Comparison of ENCODE assay signal across 36 cellular contexts in genomic region chr3:133699467-133699866, GRCh38. TPM values are rescaled to one million over a fixed set of nuclear protein-coding genes. Genes with fewer than 3 reads are reported as not detected.
"Had no signal": no experiment of that assay in that cellular context is flagged by ENCODE, and none has a peak within 500 bp of the region (broad histone marks: within the 10 kb centered on the region; RNA-seq: fewer than 3 reads in every experiment).

No MANE protein-coding gene starts in this region.

- DNase-seq: activated B cell treated with CpG ODN at 0.5 μM for 24 hours; activated CD4-positive, alpha-beta memory T cell treated with anti-CD3 and anti-CD28 coated beads for 36 hours; activated CD4-positive, alpha-beta T cell treated with anti-CD3 and anti-CD28 coated beads for 4 hours; activated CD4-positive, alpha-beta T cell treated with anti-CD3 and anti-CD28 coated beads, Interleukin-2, amount 10 ng/mL, durations not matched to agents 24 days and 14 days; activated CD4-positive, alpha-beta T cell treated with anti-CD3 and anti-CD28 coated beads, Interleukin-2, amount 50 U/mL, for 1 hour; activated CD4-positive, alpha-beta T cell treated with anti-CD3 and anti-CD28 coated beads, Interleukin-2, amount 50 U/mL, for 4 hours; activated CD4-positive, CD25-positive, alpha-beta regulatory T cell treated with anti-CD3 and anti-CD28 coated beads, Interleukin-2, amount 50 U/mL, for 72 hours; activated CD8-positive, alpha-beta memory T cell treated with anti-CD3 and anti-CD28 coated beads, Interleukin-2, amount 50 U/mL, for 4 hours; activated CD8-positive, alpha-beta T cell treated with anti-CD3 and anti-CD28 coated beads for 36 hours; activated effector memory CD4-positive, alpha-beta T cell treated with anti-CD3 and anti-CD28 coated beads, Interleukin-2, amount 50 U/mL, for 16 hours; activated gamma-delta T cell treated with Interleukin-2 at 50 U/mL for 16 hours; activated naive CD4-positive, alpha-beta T cell; activated naive CD4-positive, alpha-beta T cell treated with anti-CD3 and anti-CD28 coated beads for 36 hours; activated naive CD4-positive, alpha-beta T cell treated with anti-CD3 and anti-CD28 coated beads, Interleukin-2, amount 50 U/mL, for 16 hours; activated naive CD8-positive, alpha-beta T cell treated with anti-CD3 and anti-CD28 coated beads for 36 hours; activated T-cell treated with anti-CD3 and anti-CD28 coated beads for 4 hours; activated T-cell treated with anti-CD3 and anti-CD28 coated beads, Interleukin-2, amount 50 U/mL, for 1 hour; activated T-cell treated with anti-CD3 and anti-CD28 coated beads, Interleukin-2, amount 50 U/mL, for 4 hours; activated T-cell treated with anti-CD3 and anti-CD28 coated beads, Interleukin-2, amount 50 U/mL, for 72 hours; adrenal gland; amniotic stem cell; aorta; body of pancreas; brain microvascular endothelial cell; caudate nucleus; cerebellar nuclear complex; T-cell; T-helper 17 cell had no signal

- H3K27ac Mint-ChIP-seq: activated B cell treated with CpG ODN at 0.5 μM for 24 hours; activated CD4-positive, alpha-beta memory T cell treated with anti-CD3 and anti-CD28 coated beads for 36 hours; activated CD4-positive, alpha-beta T cell treated with anti-CD3 and anti-CD28 coated beads, Interleukin-2, amount 10 ng/mL, durations not matched to agents 24 days and 14 days; activated CD8-positive, alpha-beta T cell treated with anti-CD3 and anti-CD28 coated beads for 36 hours; activated naive CD4-positive, alpha-beta T cell treated with anti-CD3 and anti-CD28 coated beads for 36 hours; activated naive CD4-positive, alpha-beta T cell treated with anti-CD3 and anti-CD28 coated beads, Interleukin-2, amount 50 U/mL, for 72 hours; activated naive CD8-positive, alpha-beta T cell treated with anti-CD3 and anti-CD28 coated beads for 36 hours; activated T-cell treated with anti-CD3 and anti-CD28 coated beads, Interleukin-2, amount 50 U/mL, for 72 hours; activated T-helper 1 cell treated with anti-CD3 and anti-CD28 coated beads, Interleukin-12 subunit alpha, Interleukin-12 subunit beta, Interleukin-2, Interleukin-4 antibody, amounts not matched to agents 30 ng/mL and 10 ng/mL and 1 ng/mL, durations not matched to agents 14 hours and 24 hours and 36 hours; activated T-helper 17 cell treated with anti-CD3 and anti-CD28 coated beads, Interleukin-2, amount 50 U/mL, for 72 hours; T-cell; T-helper 17 cell had no signal

- H3K4me3 Mint-ChIP-seq: activated B cell treated with CpG ODN at 0.5 μM for 24 hours; activated CD4-positive, alpha-beta memory T cell treated with anti-CD3 and anti-CD28 coated beads for 36 hours; activated CD4-positive, alpha-beta T cell treated with anti-CD3 and anti-CD28 coated beads, Interleukin-2, amount 10 ng/mL, durations not matched to agents 24 days and 14 days; activated CD8-positive, alpha-beta T cell treated with anti-CD3 and anti-CD28 coated beads for 36 hours; activated naive CD4-positive, alpha-beta T cell treated with anti-CD3 and anti-CD28 coated beads for 36 hours; activated naive CD8-positive, alpha-beta T cell treated with anti-CD3 and anti-CD28 coated beads for 36 hours; activated T-cell treated with anti-CD3 and anti-CD28 coated beads, Interleukin-2, amount 50 U/mL, for 4 hours; activated T-cell treated with anti-CD3 and anti-CD28 coated beads, Interleukin-2, amount 50 U/mL, for 72 hours; activated T-helper 1 cell treated with anti-CD3 and anti-CD28 coated beads, Interleukin-12 subunit alpha, Interleukin-12 subunit beta, Interleukin-2, Interleukin-4 antibody, amounts not matched to agents 30 ng/mL and 10 ng/mL and 1 ng/mL, durations not matched to agents 14 hours and 24 hours and 36 hours; activated T-helper 17 cell treated with anti-CD3 and anti-CD28 coated beads, Interleukin-2, amount 50 U/mL, for 72 hours; central memory CD8-positive, alpha-beta T cell; T-cell; T-helper 17 cell had no signal

- H3K4me1 Mint-ChIP-seq: activated B cell treated with CpG ODN at 0.5 μM for 24 hours; activated CD4-positive, alpha-beta T cell treated with anti-CD3 and anti-CD28 coated beads, Interleukin-2, amount 10 ng/mL, durations not matched to agents 24 days and 14 days; activated naive CD8-positive, alpha-beta T cell treated with anti-CD3 and anti-CD28 coated beads for 36 hours; activated T-helper 17 cell treated with anti-CD3 and anti-CD28 coated beads, Interleukin-2, amount 50 U/mL, for 72 hours; central memory CD8-positive, alpha-beta T cell; T-cell; T-helper 17 cell had no signal

- H3K36me3 Mint-ChIP-seq: activated CD4-positive, alpha-beta memory T cell treated with anti-CD3 and anti-CD28 coated beads for 36 hours; activated naive CD4-positive, alpha-beta T cell treated with anti-CD3 and anti-CD28 coated beads, Interleukin-2, amount 50 U/mL, for 72 hours; activated naive CD8-positive, alpha-beta T cell treated with anti-CD3 and anti-CD28 coated beads for 36 hours; T-cell had no signal

- H3K4me3 ChIP-seq: adrenal gland, body of pancreas, breast epithelium, cardiac muscle cell had no signal

- H3K27me3 ChIP-seq: adrenal gland, body of pancreas, brain microvascular endothelial cell, breast epithelium, cardiac muscle cell had no signal

- FAIRE-seq: astrocyte, TTC549 had no signal

- H3K9me3 Mint-ChIP-seq: activated CD4-positive, alpha-beta memory T cell treated with anti-CD3 and anti-CD28 coated beads for 36 hours; activated CD8-positive, alpha-beta T cell treated with anti-CD3 and anti-CD28 coated beads for 36 hours; activated naive CD4-positive, alpha-beta T cell treated with anti-CD3 and anti-CD28 coated beads, Interleukin-2, amount 50 U/mL, for 72 hours; activated naive CD8-positive, alpha-beta T cell treated with anti-CD3 and anti-CD28 coated beads for 36 hours; activated T-cell treated with anti-CD3 and anti-CD28 coated beads, Interleukin-2, amount 50 U/mL, for 4 hours; activated T-helper 1 cell treated with anti-CD3 and anti-CD28 coated beads, Interleukin-12 subunit alpha, Interleukin-12 subunit beta, Interleukin-2, Interleukin-4 antibody, amounts not matched to agents 30 ng/mL and 10 ng/mL and 1 ng/mL, durations not matched to agents 14 hours and 24 hours and 36 hours; activated T-helper 17 cell treated with anti-CD3 and anti-CD28 coated beads, Interleukin-2, amount 50 U/mL, for 72 hours; central memory CD8-positive, alpha-beta T cell; T-cell had no signal

- H3K36me3 ChIP-seq: adrenal gland, brain microvascular endothelial cell, breast epithelium, cardiac muscle cell had no signal

- H3K27me3 Mint-ChIP-seq: activated naive CD8-positive, alpha-beta T cell treated with anti-CD3 and anti-CD28 coated beads for 36 hours had no signal

RNA-seq across cellular contexts. Expression of gene TF, which starts 46.7 kb away (rescaled TPM):
- total RNA-seq: activated T-helper 1 cell treated with anti-CD3 and anti-CD28 coated beads, Interleukin-12 subunit alpha, Interleukin-12 subunit beta, Interleukin-2, Interleukin-4 antibody, amounts not matched to agents 30 ng/mL and 10 ng/mL and 1 ng/mL, durations not matched to agents 14 hours and 24 hours and 36 hours had no signal
